ENCODE assay signal across 8 cellular contexts in the genomic region with DNA sequence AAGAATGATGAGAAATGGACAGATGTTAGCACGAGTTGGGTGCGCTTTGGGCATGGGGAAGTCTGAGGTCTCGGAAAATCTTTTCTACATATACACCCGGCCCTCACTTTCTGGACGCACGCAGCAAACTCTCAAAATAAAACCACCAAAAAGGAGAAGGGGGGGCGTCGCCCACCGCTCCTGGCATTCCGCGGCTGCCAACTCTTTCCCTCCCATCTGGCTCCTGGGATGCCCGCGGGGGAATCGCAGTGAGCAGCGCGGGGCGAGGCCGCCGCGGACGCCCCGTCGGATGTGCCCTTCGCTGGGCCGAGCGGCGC. TPM values are rescaled to one million over a fixed set of nuclear protein-coding genes. Genes with fewer than 3 reads are reported as not detected.
DNase-seq lines count a peak whose midpoint lies in the region; ATAC-seq, FAIRE-seq and TF ChIP-seq lines count a peak whose summit lies in the region.

No MANE protein-coding gene starts in this region.

- peaks cover 3% of the 10 kb centered on the region in 2 donors for H3K36me3 Mint-ChIP-seq in activated T-cell treated with anti-CD3 and anti-CD28 coated beads, Interleukin-2, amount 50 U/mL, for 72 hours (ENCODE audit: insufficient read depth in 2 of 2)
- H3K36me3 Mint-ChIP-seq in mesothelial cell of epicardium = no peaks in the 10 kb centered on the region

- H3K4me1 Mint-ChIP-seq in activated T-cell treated with anti-CD3 and anti-CD28 coated beads, Interleukin-2, amount 50 U/mL, for 72 hours (ENCODE audit: low read depth) = peaks cover 15% of the 10 kb centered on the region
- peaks cover 46% of the 10 kb centered on the region for H3K4me1 Mint-ChIP-seq in mesothelial cell of epicardium

- peaks cover 69% of the 10 kb centered on the region for H3K27me3 Mint-ChIP-seq in activated T-cell treated with anti-CD3 and anti-CD28 coated beads, Interleukin-2, amount 50 U/mL, for 72 hours (ENCODE audit: low read depth)
- H3K27me3 Mint-ChIP-seq in mesothelial cell of epicardium (ENCODE audit: low read depth) = peaks cover 18% of the 10 kb centered on the region

- DNase-seq in activated T-cell treated with anti-CD3 and anti-CD28 coated beads, Interleukin-2, amount 50 U/mL, for 72 hours = no peak
- DNase-seq in activated T-cell treated with anti-CD3 and anti-CD28 coated beads, Interleukin-2, amount 50 U/mL, for 48 hours = no peak
- DNase-seq in mesothelial cell of epicardium (ENCODE audit: low spot score in 2 of 2, unreplicated experiment in 2 of 2) = no peak
- DNase-seq in urothelium cell line (ENCODE audit: low spot score) = peak; percentile 35
- DNase-seq in NCI-H526 (lab: John Stamatoyannopoulos, UW) = no peak
- DNase-seq in hepatic stellate cell (ENCODE audit: low spot score) = no peak
- no peak for DNase-seq in medulla oblongata (ENCODE audit: extremely low spot score)

- no peak for ATAC-seq in activated T-cell treated with anti-CD3 and anti-CD28 coated beads, Interleukin-2, amount 50 U/mL, for 72 hours (replicated peaks in 1 of 2)

- peak overlapping the region; percentile 69 for H3K27ac ChIP-seq in cingulate gyrus (ENCODE audit: low read depth, low read length)

- H3K9me3 Mint-ChIP-seq in activated T-cell treated with anti-CD3 and anti-CD28 coated beads, Interleukin-2, amount 50 U/mL, for 72 hours = no peaks in the 10 kb centered on the region
- H3K9me3 Mint-ChIP-seq in mesothelial cell of epicardium = no peaks in the 10 kb centered on the region

- no peak for FAIRE-seq in urothelium cell line (lab: Jason Lieb, UNC)

- TF ChIP-seq CTCF in mesothelial cell of epicardium (IDR thresholded peaks at IDR 0.05; ENCODE audit: unreplicated experiment) = no peak

- no peak overlapping the region for H3K27ac Mint-ChIP-seq in activated T-cell treated with anti-CD3 and anti-CD28 coated beads, Interleukin-2, amount 50 U/mL, for 72 hours
- peak overlapping the region; percentile 66 for H3K27ac Mint-ChIP-seq in mesothelial cell of epicardium

- peak overlapping the region; percentile 54 to 57 for H3K4me3 Mint-ChIP-seq in activated T-cell treated with anti-CD3 and anti-CD28 coated beads, Interleukin-2, amount 50 U/mL, for 72 hours
- H3K4me3 Mint-ChIP-seq in mesothelial cell of epicardium = peak overlapping the region; percentile 75

RNA-seq across cellular contexts. Expression of a gene that starts 0.7 kb away (rescaled TPM):
- not detected for total RNA-seq in activated T-cell treated with anti-CD3 and anti-CD28 coated beads, Interleukin-2, amount 50 U/mL, for 72 hours
- 98.5 to 114 TPM (median 107 TPM) in 3 replicates for total RNA-seq in mesothelial cell of epicardium

Comparison
In these comparisons a context has a peak if more than half of its experiments do, and no peak if none do; other contexts are left out.
1. RNA of a gene that starts 0.7 kb away (total RNA-seq): 98.5 to 114 TPM in mesothelial cell of epicardium; not detected in activated T-cell treated with anti-CD3 and anti-CD28 coated beads, Interleukin-2, amount 50 U/mL, for 72 hours; every median in the first group is over 10 times any median in the second.